In genomic region chr9:137240321-137240840, GRCh38 we compare ENCODE assay signal across 8 cellular contexts. TPM values are rescaled to one million over a fixed set of nuclear protein-coding genes. Genes with fewer than 3 reads are reported as not detected.
DNase-seq lines count a peak whose midpoint lies in the region; ATAC-seq and TF ChIP-seq lines count a peak whose summit lies in the region.

No MANE protein-coding gene starts in this region.

- CTCF ChIA-PET in activated CD8-positive, alpha-beta T cell treated with anti-CD3 and anti-CD28 coated beads, Interleukin-2, amount 10 ng/mL, durations not matched to agents 7 days and 5 days (lab: Charles Lee), result interaction anchor here (0.8 to 5.0 kb wide), 11 partner anchors 13 to 211 kb away, joined by 3 to 32 read pairs (median 3); partner anchors contain the start of genes CYSRT1, MAN1B1, NELFB and RNF208

- H3K27me3 Mint-ChIP-seq in activated CD8-positive, alpha-beta T cell treated with anti-CD3 and anti-CD28 coated beads, Interleukin-2, amount 10 ng/mL, durations not matched to agents 7 days and 5 days (ENCODE audit: low read depth), result no peaks in the 10 kb centered on the region

- no peaks in the 10 kb centered on the region for H3K9me3 ChIP-seq in mucosa of rectum (ENCODE audit: control insufficient read depth in 2 of 2, low read length in 2 of 2)

- H3K27ac Mint-ChIP-seq in activated CD8-positive, alpha-beta T cell treated with anti-CD3 and anti-CD28 coated beads, Interleukin-2, amount 10 ng/mL, durations not matched to agents 7 days and 5 days, result peak overlapping the region; percentile 52

- H3K4me3 ChIP-seq in epithelial cell of esophagus (ENCODE audit: low read length) (peak overlapping the region; percentile 65), mucosa of rectum (ENCODE audit: low read length in 2 of 2) (peak overlapping the region; percentile 71 to 78)

- H3K27me3 ChIP-seq in mucosa of rectum (ENCODE audit: control insufficient read depth in 2 of 2, insufficient read depth in 2 of 2, low read length in 2 of 2), result no peaks in the 10 kb centered on the region

- H3K4me1 Mint-ChIP-seq in activated CD8-positive, alpha-beta T cell treated with anti-CD3 and anti-CD28 coated beads, Interleukin-2, amount 10 ng/mL, durations not matched to agents 7 days and 5 days (ENCODE audit: low read depth), result peaks cover 40% of the 10 kb centered on the region

- H3K9ac ChIP-seq in mucosa of rectum (ENCODE audit: low read depth in 1 of 2, low read length in 2 of 2), result peak overlapping the region; percentile 72 to 94

- DNase-seq in A172 (ENCODE audit: low spot score), result peak; percentile 71
- DNase-seq in NCI-H2171 (lab: John Stamatoyannopoulos, UW), result peak; percentile 85
- DNase-seq in activated CD8-positive, alpha-beta T cell treated with anti-CD3 and anti-CD28 coated beads, Interleukin-2, amount 10 ng/mL, durations not matched to agents 7 days and 5 days, result peak; percentile 75
- peak; percentile 65 for DNase-seq in epithelial cell of esophagus (ENCODE audit: low read depth)
- DNase-seq in stimulated activated CD8-positive, alpha-beta memory T cell treated with anti-CD3 and anti-CD28 coated beads, Interleukin-7, amount 100 ng/mL, for 48 hours (ENCODE audit: extremely low read depth in 1 of 2, low read depth in 1 of 2), result peak; percentile 46 to 59

- H3K4me3 Mint-ChIP-seq in activated CD8-positive, alpha-beta T cell treated with anti-CD3 and anti-CD28 coated beads, Interleukin-2, amount 10 ng/mL, durations not matched to agents 7 days and 5 days, result peak overlapping the region; percentile 72

- peaks cover 52 to 60% of the 10 kb centered on the region in 2 donors for H3K4me1 ChIP-seq in mucosa of rectum (ENCODE audit: control insufficient read depth in 2 of 2, insufficient read depth in 2 of 2, low read length in 2 of 2)

- ATAC-seq in HG02884 (IDR thresholded peaks at IDR 0.05; ENCODE audit: unreplicated experiment), result peak; percentile 21
- ATAC-seq in activated CD8-positive, alpha-beta T cell treated with anti-CD3 and anti-CD28 coated beads, Interleukin-2, amount 10 ng/mL, durations not matched to agents 7 days and 5 days, result peak; percentile 24

- no peak for TF ChIP-seq CTCF in epithelial cell of esophagus (IDR thresholded peaks at IDR 0.05; ENCODE audit: insufficient read depth, low read depth, low read length, missing control alignments)

- no peaks in the 10 kb centered on the region for H3K9me3 Mint-ChIP-seq in activated CD8-positive, alpha-beta T cell treated with anti-CD3 and anti-CD28 coated beads, Interleukin-2, amount 10 ng/mL, durations not matched to agents 7 days and 5 days (ENCODE audit: insufficient read depth)

- POLR2A ChIA-PET in activated CD8-positive, alpha-beta T cell treated with anti-CD3 and anti-CD28 coated beads, Interleukin-2, amount 10 ng/mL, durations not matched to agents 7 days and 5 days (lab: Charles Lee), result interaction anchor here (0.6 to 3.8 kb wide), 43 partner anchors 9 to 433 kb away, joined by 3 to 87 read pairs (median 4); partner anchors contain the start of genes CYSRT1, EHMT1, EXD3 and LRRC26

- H3K36me3 ChIP-seq in mucosa of rectum (ENCODE audit: control insufficient read depth in 2 of 2, insufficient read depth in 2 of 2, low read length in 2 of 2), result peaks cover 14 to 19% of the 10 kb centered on the region in 2 donors

- TF ChIP-seq POLR2A in GM15510 (IDR thresholded peaks at IDR 0.05; ENCODE audit: borderline replicate concordance, extremely low read depth, insufficient read length), result peak; percentile 68

- H3K36me3 Mint-ChIP-seq in activated CD8-positive, alpha-beta T cell treated with anti-CD3 and anti-CD28 coated beads, Interleukin-2, amount 10 ng/mL, durations not matched to agents 7 days and 5 days (ENCODE audit: low read depth), result peaks cover 31% of the 10 kb centered on the region

- peak overlapping the region; percentile 99 for H3K27ac ChIP-seq in mucosa of rectum (ENCODE audit: low read depth in 2 of 2, low read length in 2 of 2)

RNA-seq across cellular contexts. Expression of gene TUBB4B, which starts 0.7 kb away (rescaled TPM):
- 599 and 717 TPM in 2 replicates for total RNA-seq in A172 (2014; rRNA removed; shearing (Covaris generic))
- 100 to 1,000 TPM; 417 to 432 TPM for total RNA-seq in activated CD8-positive, alpha-beta T cell treated with anti-CD3 and anti-CD28 coated beads, Interleukin-2, amount 10 ng/mL, durations not matched to agents 7 days and 5 days

RNA-seq across cellular contexts. Expression of gene SLC34A3, which starts 9.7 kb away (rescaled TPM):
- 1.1 and 1.6 TPM in 2 replicates for total RNA-seq in A172 (2014; rRNA removed; shearing (Covaris generic))
- not detected for total RNA-seq in activated CD8-positive, alpha-beta T cell treated with anti-CD3 and anti-CD28 coated beads, Interleukin-2, amount 10 ng/mL, durations not matched to agents 7 days and 5 days

RNA-seq across cellular contexts. Expression of gene STPG3, which starts 10.7 kb away (rescaled TPM):
- not detected in 2 replicates for total RNA-seq in A172 (2014; rRNA removed; shearing (Covaris generic))
- not detected for total RNA-seq in activated CD8-positive, alpha-beta T cell treated with anti-CD3 and anti-CD28 coated beads, Interleukin-2, amount 10 ng/mL, durations not matched to agents 7 days and 5 days

RNA-seq across cellular contexts. Expression of gene RNF224, which starts 13.1 kb away (rescaled TPM):
- total RNA-seq in A172 (2014; rRNA removed; shearing (Covaris generic)), result 0.86 and 1.1 TPM in 2 replicates
- total RNA-seq in activated CD8-positive, alpha-beta T cell treated with anti-CD3 and anti-CD28 coated beads, Interleukin-2, amount 10 ng/mL, durations not matched to agents 7 days and 5 days, result not detected

RNA-seq across cellular contexts. Expression of gene NELFB, which starts 14.7 kb away (rescaled TPM):
- total RNA-seq in A172 (2014; rRNA removed; shearing (Covaris generic)), result 104 and 116 TPM in 2 replicates
- 10 to 100 TPM; 68.6 to 68.8 TPM for total RNA-seq in activated CD8-positive, alpha-beta T cell treated with anti-CD3 and anti-CD28 coated beads, Interleukin-2, amount 10 ng/mL, durations not matched to agents 7 days and 5 days

Comparison
In these comparisons a context has a peak if more than half of its experiments do, and no peak if none do; other contexts are left out.
1. Peak in every context shown above with its lines: DNase-seq, ATAC-seq, H3K4me3 ChIP-seq and H3K27ac ChIP-seq.